In the genomic region with DNA sequence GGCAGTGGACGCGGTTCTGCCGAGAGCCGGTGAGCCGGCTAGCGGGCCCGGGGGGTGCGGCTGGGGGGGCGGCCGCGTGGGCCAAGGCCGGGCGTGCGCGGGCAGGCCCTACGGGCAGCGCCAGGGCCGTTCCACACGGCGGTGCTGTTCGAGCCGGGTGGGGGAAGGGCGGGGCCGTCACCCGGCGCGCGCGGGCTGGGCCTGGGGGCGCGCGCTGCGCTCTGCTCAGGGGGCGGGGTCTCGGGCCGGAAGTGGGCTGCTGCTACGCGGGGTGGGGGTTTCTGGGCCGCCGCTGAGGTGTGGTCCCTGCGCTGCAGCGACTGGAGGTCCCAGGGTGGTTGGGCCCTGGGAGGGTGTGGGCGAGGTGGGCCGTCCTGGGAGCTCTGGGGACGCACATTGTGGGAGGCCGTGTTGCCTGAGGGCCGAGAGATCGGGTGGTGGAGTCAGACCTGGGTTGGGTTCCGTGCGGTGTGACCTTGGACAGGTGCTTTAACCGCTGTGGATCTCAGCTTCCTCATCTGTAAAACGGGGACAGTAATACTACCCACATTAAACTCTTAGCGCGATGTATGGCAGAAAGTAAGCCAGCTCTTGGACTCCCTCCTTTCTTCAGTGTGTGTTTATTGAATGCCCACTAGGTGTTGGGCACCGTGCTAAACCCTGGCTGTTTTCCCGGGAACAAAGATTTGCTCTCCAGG, we compare ENCODE assay signal across 8 cellular contexts. TPM values are rescaled to one million over a fixed set of nuclear protein-coding genes. Genes with fewer than 3 reads are reported as not detected.
A peak's percentile ranks its signal among the peaks of the same experiment; 100 is the strongest.
DNase-seq lines count a peak whose midpoint lies in the region; ATAC-seq and TF ChIP-seq lines count a peak whose summit lies in the region.

No MANE protein-coding gene starts in this region.

- CTCF ChIA-PET in CD8-positive, alpha-beta memory T cell (lab: Charles Lee): interaction anchor here (0.7 to 1.8 kb wide), 3 partner anchors 9 to 997 kb away, joined by 3 to 5 read pairs (median 3); no protein-coding TSS in a partner anchor

- peak in 4 of 5 donors; percentile 83 to 93 (median 88) for DNase-seq in CD8-positive, alpha-beta memory T cell
- DNase-seq in GM19240 (ENCODE audit: insufficient read length, low spot score) (peak; percentile 43), NOMO-1 treated with DMSO at 0.1 percent for 48 hours (lab: John Stamatoyannopoulos, UW; ENCODE audit: unreplicated experiment) (peak; percentile 61), fibroblast of villous mesenchyme (ENCODE audit: low read depth) (peak; percentile 66), omental fat pad (ENCODE audit: low spot score) (no peak), tibial artery (peak in 1 of 2 donors; percentile 46)
- DNase-seq in activated T-helper 1 cell treated with anti-CD3 and anti-CD28 coated beads, Interleukin-12 subunit alpha, Interleukin-12 subunit beta, Interleukin-2, Interleukin-4 antibody, amounts not matched to agents 30 ng/mL and 10 ng/mL and 1 ng/mL, durations not matched to agents 14 hours and 24 hours and 36 hours (ENCODE audit: low spot score): no peak

- H3K27me3 ChIP-seq in CD8-positive, alpha-beta memory T cell (ENCODE audit: insufficient read depth, low read length, poor library complexity, severe bottlenecking): no peaks in the 10 kb centered on the region
- H3K27me3 ChIP-seq in tibial artery: no peaks in the 10 kb centered on the region

- intact Hi-C loops in activated T-helper 1 cell treated with anti-CD3 and anti-CD28 coated beads, Interleukin-12 subunit alpha, Interleukin-12 subunit beta, Interleukin-2, Interleukin-4 antibody, amounts not matched to agents 30 ng/mL and 10 ng/mL and 1 ng/mL, durations not matched to agents 14 hours and 24 hours and 36 hours (cut with micrococcal nuclease): loop anchor here (1.0 to 5.0 kb wide), 3 partner anchors 30 to 463 kb away; a partner anchor contains a TSS
- intact Hi-C loops in tibial artery (cut with DNase I; ENCODE audit: low total_unique reads): no loop called here

- H3K27me3 Mint-ChIP-seq in CD8-positive, alpha-beta memory T cell: peaks cover 0 to 6% of the 10 kb centered on the region in 2 donors
- no peaks in the 10 kb centered on the region for H3K27me3 Mint-ChIP-seq in activated T-helper 1 cell treated with anti-CD3 and anti-CD28 coated beads, Interleukin-12 subunit alpha, Interleukin-12 subunit beta, Interleukin-2, Interleukin-4 antibody, amounts not matched to agents 30 ng/mL and 10 ng/mL and 1 ng/mL, durations not matched to agents 14 hours and 24 hours and 36 hours (ENCODE audit: insufficient read depth)

- peak; percentile 9 for TF ChIP-seq CTCF in fibroblast of villous mesenchyme (IDR thresholded peaks at IDR 0.05; ENCODE audit: insufficient read depth, low read depth, low read length)
- TF ChIP-seq CTCF in omental fat pad (IDR thresholded peaks at IDR 0.05): no peak
- no peak for TF ChIP-seq CTCF in tibial artery (IDR thresholded peaks at IDR 0.05)

- H3K4me1 ChIP-seq in CD8-positive, alpha-beta memory T cell (ENCODE audit: insufficient read depth, low read length): peaks cover 42% of the 10 kb centered on the region
- H3K4me1 ChIP-seq in tibial artery: peaks cover 3 to 45% (median 28%) of the 10 kb centered on the region in 4 donors

- H3K4me3 ChIP-seq in CD8-positive, alpha-beta memory T cell (ENCODE audit: low read length): peak overlapping the region; percentile 96
- H3K4me3 ChIP-seq in fibroblast of villous mesenchyme (ENCODE audit: low read depth, low read length) (peak overlapping the region; percentile 92), tibial artery (peak overlapping the region; percentile 77 to 88)

- no peaks in the 10 kb centered on the region for H3K9me3 ChIP-seq in CD8-positive, alpha-beta memory T cell (ENCODE audit: low read length)
- no peaks in the 10 kb centered on the region for H3K9me3 ChIP-seq in tibial artery

- peak overlapping the region; percentile 97 to 100 (median 98) for H3K27ac Mint-ChIP-seq in CD8-positive, alpha-beta memory T cell
- H3K27ac Mint-ChIP-seq in activated T-helper 1 cell treated with anti-CD3 and anti-CD28 coated beads, Interleukin-12 subunit alpha, Interleukin-12 subunit beta, Interleukin-2, Interleukin-4 antibody, amounts not matched to agents 30 ng/mL and 10 ng/mL and 1 ng/mL, durations not matched to agents 14 hours and 24 hours and 36 hours: peak overlapping the region; percentile 94

- H3K36me3 ChIP-seq in CD8-positive, alpha-beta memory T cell (ENCODE audit: insufficient read depth, low read length): no peaks in the 10 kb centered on the region
- no peaks in the 10 kb centered on the region for H3K36me3 ChIP-seq in tibial artery

- H3K9me3 Mint-ChIP-seq in CD8-positive, alpha-beta memory T cell: no peaks in the 10 kb centered on the region
- H3K9me3 Mint-ChIP-seq in activated T-helper 1 cell treated with anti-CD3 and anti-CD28 coated beads, Interleukin-12 subunit alpha, Interleukin-12 subunit beta, Interleukin-2, Interleukin-4 antibody, amounts not matched to agents 30 ng/mL and 10 ng/mL and 1 ng/mL, durations not matched to agents 14 hours and 24 hours and 36 hours: no peaks in the 10 kb centered on the region

- POLR2A ChIA-PET in CD8-positive, alpha-beta memory T cell (lab: Charles Lee): interaction anchor here (0.5 to 1.5 kb wide), 5 partner anchors 12 to 1876 kb away, joined by 4 to 9 read pairs (median 5); no protein-coding TSS in a partner anchor

- peak overlapping the region; percentile 94 to 100 (median 98) for H3K4me3 Mint-ChIP-seq in CD8-positive, alpha-beta memory T cell
- peak overlapping the region; percentile 96 for H3K4me3 Mint-ChIP-seq in activated T-helper 1 cell treated with anti-CD3 and anti-CD28 coated beads, Interleukin-12 subunit alpha, Interleukin-12 subunit beta, Interleukin-2, Interleukin-4 antibody, amounts not matched to agents 30 ng/mL and 10 ng/mL and 1 ng/mL, durations not matched to agents 14 hours and 24 hours and 36 hours

- H3K36me3 Mint-ChIP-seq in CD8-positive, alpha-beta memory T cell: peaks cover 0 to 14% (median 0%) of the 10 kb centered on the region in 3 donors
- H3K36me3 Mint-ChIP-seq in activated T-helper 1 cell treated with anti-CD3 and anti-CD28 coated beads, Interleukin-12 subunit alpha, Interleukin-12 subunit beta, Interleukin-2, Interleukin-4 antibody, amounts not matched to agents 30 ng/mL and 10 ng/mL and 1 ng/mL, durations not matched to agents 14 hours and 24 hours and 36 hours (ENCODE audit: low read depth): peaks cover 10% of the 10 kb centered on the region

- ATAC-seq in HG03439 (IDR thresholded peaks at IDR 0.05; ENCODE audit: unreplicated experiment): peak; percentile 51
- ATAC-seq in omental fat pad (ENCODE audit: low FRiP score): peak; percentile 88

- H3K4me1 Mint-ChIP-seq in CD8-positive, alpha-beta memory T cell: peaks cover 44 to 51% (median 45%) of the 10 kb centered on the region in 3 donors
- peaks cover 39% of the 10 kb centered on the region for H3K4me1 Mint-ChIP-seq in activated T-helper 1 cell treated with anti-CD3 and anti-CD28 coated beads, Interleukin-12 subunit alpha, Interleukin-12 subunit beta, Interleukin-2, Interleukin-4 antibody, amounts not matched to agents 30 ng/mL and 10 ng/mL and 1 ng/mL, durations not matched to agents 14 hours and 24 hours and 36 hours (ENCODE audit: low read depth)

- H3K27ac ChIP-seq in CD8-positive, alpha-beta memory T cell (ENCODE audit: low read depth, low read length): peak overlapping the region; percentile 92
- peak overlapping the region; percentile 84 to 96 for H3K27ac ChIP-seq in tibial artery

RNA-seq across cellular contexts. Expression of a gene that starts 0.4 kb away (rescaled TPM):
- 100 to 1,000 TPM; 154 to 159 TPM for total RNA-seq in CD8-positive, alpha-beta memory T cell
- polyA plus RNA-seq in CD8-positive, alpha-beta memory T cell: 96.3 TPM
- total RNA-seq in activated T-helper 1 cell treated with anti-CD3 and anti-CD28 coated beads, Interleukin-12 subunit alpha, Interleukin-12 subunit beta, Interleukin-2, Interleukin-4 antibody, amounts not matched to agents 30 ng/mL and 10 ng/mL and 1 ng/mL, durations not matched to agents 14 hours and 24 hours and 36 hours: 142 and 146 TPM in 2 replicates
- total RNA-seq in fibroblast of villous mesenchyme: 94.1 and 133 TPM in 2 replicates
- 100 to 1,000 TPM in 1 of 4 donors, 10 to 100 TPM in 3; 77.1 to 113 (median 89.5) TPM for total RNA-seq in omental fat pad

RNA-seq across cellular contexts. Expression of a gene that starts 38.6 kb away (rescaled TPM):
- under 1 TPM; 0.35 to 0.69 TPM for total RNA-seq in CD8-positive, alpha-beta memory T cell
- not detected for polyA plus RNA-seq in CD8-positive, alpha-beta memory T cell
- 0.05 and 0.39 TPM in 2 replicates for total RNA-seq in activated T-helper 1 cell treated with anti-CD3 and anti-CD28 coated beads, Interleukin-12 subunit alpha, Interleukin-12 subunit beta, Interleukin-2, Interleukin-4 antibody, amounts not matched to agents 30 ng/mL and 10 ng/mL and 1 ng/mL, durations not matched to agents 14 hours and 24 hours and 36 hours
- total RNA-seq in fibroblast of villous mesenchyme: 0.32 and 1.3 TPM in 2 replicates
- total RNA-seq in omental fat pad: under 1 TPM in 1 of 4 donors, not detected in 3; 0.24 TPM

RNA-seq across cellular contexts. Expression of a gene that starts 58.0 kb away (rescaled TPM):
- 1 to 10 TPM in 1 of 2 experiments, under 1 TPM in 1; 1.00 to 1.4 TPM for total RNA-seq in CD8-positive, alpha-beta memory T cell
- 0.22 TPM for polyA plus RNA-seq in CD8-positive, alpha-beta memory T cell
- 0.75 and 0.93 TPM in 2 replicates for total RNA-seq in activated T-helper 1 cell treated with anti-CD3 and anti-CD28 coated beads, Interleukin-12 subunit alpha, Interleukin-12 subunit beta, Interleukin-2, Interleukin-4 antibody, amounts not matched to agents 30 ng/mL and 10 ng/mL and 1 ng/mL, durations not matched to agents 14 hours and 24 hours and 36 hours
- 3.2 and 3.5 TPM in 2 replicates for total RNA-seq in fibroblast of villous mesenchyme
- total RNA-seq in omental fat pad: 1 to 10 TPM in 1 of 4 donors, under 1 TPM in 3; 0.24 to 2.0 (median 0.44) TPM

Comparison
In these comparisons a context has a peak if more than half of its experiments do, and no peak if none do; other contexts are left out.
1. DNase-seq: peak in CD8-positive, alpha-beta memory T cell (4 of 5), GM19240 (single experiment), NOMO-1 treated with DMSO at 0.1 percent for 48 hours (single experiment) and fibroblast of villous mesenchyme (single experiment); none in activated T-helper 1 cell treated with anti-CD3 and anti-CD28 coated beads, Interleukin-12 subunit alpha, Interleukin-12 subunit beta, Interleukin-2, Interleukin-4 antibody, amounts not matched to agents 30 ng/mL and 10 ng/mL and 1 ng/mL, durations not matched to agents 14 hours and 24 hours and 36 hours (single experiment) and omental fat pad (single experiment).
2. Peak in every context shown above with its lines, with median percentiles within 50 percentile points of each other: H3K4me3 ChIP-seq.